ENCODE assay signal across 35 cellular contexts in genomic region chr3:190456779-190457178, GRCh38. TPM values are rescaled to one million over a fixed set of nuclear protein-coding genes. Genes with fewer than 3 reads are reported as not detected.
"Had no signal": no experiment of that assay in that cellular context is flagged by ENCODE, and none has a peak within 500 bp of the region (broad histone marks: within the 10 kb centered on the region; RNA-seq: fewer than 3 reads in every experiment).

No MANE protein-coding gene starts in this region.

- H3K4me3 ChIP-seq: cardiac muscle cell, heart left ventricle, left ventricle myocardium inferior, skin epidermis, vagina had no signal

- H3K4me1 Mint-ChIP-seq: activated B cell treated with CpG ODN at 0.5 μM for 24 hours; activated CD8-positive, alpha-beta memory T cell treated with anti-CD3 and anti-CD28 coated beads, Interleukin-2, amount 10 ng/mL, durations not matched to agents 7 days and 5 days; stimulated activated effector memory CD8-positive, alpha-beta T cell treated with anti-CD3 and anti-CD28 coated beads, Interleukin-12 subunit alpha, Interleukin-12 subunit beta, amount 100 ng/mL, for 72 hours; T-cell had no signal

- DNase-seq: activated B cell treated with CpG ODN at 0.5 μM for 24 hours; activated CD8-positive, alpha-beta memory T cell treated with anti-CD3 and anti-CD28 coated beads, Interleukin-2, amount 10 ng/mL, durations not matched to agents 7 days and 5 days; activated CD8-positive, alpha-beta T cell treated with anti-CD3 and anti-CD28 coated beads, Interleukin-2, amount 10 ng/mL, durations not matched to agents 7 days and 5 days; activated T-cell treated with anti-CD3 and anti-CD28 coated beads, Interleukin-2, amount 50 U/mL, for 48 hours; anterior cingulate cortex; cortex of kidney; effector memory CD8-positive, alpha-beta T cell; foreskin fibroblast; heart left ventricle; hypothalamus; left ventricle myocardium inferior; stimulated activated CD4-positive, alpha-beta T cell treated with anti-CD3 and anti-CD28 coated beads, Interleukin-12 subunit alpha, Interleukin-12 subunit beta, amount 100 ng/mL, for 4 hours; stimulated activated CD4-positive, alpha-beta T cell treated with anti-CD3 and anti-CD28 coated beads, Interleukin-4, amount 100 ng/mL, for 24 hours; substantia nigra; T-cell had no signal

- H3K4me1 ChIP-seq: heart left ventricle, left ventricle myocardium inferior, vagina had no signal

- H3K9me3 Mint-ChIP-seq: activated B cell treated with CpG ODN at 0.5 μM for 24 hours; activated T-helper 2 cell treated with anti-CD3 and anti-CD28 coated beads, Interferon-gamma antibody, Interleukin-2, Interleukin-4, amounts not matched to agents 10 μg/mL and 5 μg/mL and 100 μg/mL, durations not matched to agents 14 hours and 24 hours and 36 hours; effector memory CD8-positive, alpha-beta T cell; nephron; stimulated activated effector memory CD8-positive, alpha-beta T cell treated with anti-CD3 and anti-CD28 coated beads, Interleukin-12 subunit alpha, Interleukin-12 subunit beta, amount 100 ng/mL, for 72 hours; stimulated activated naive CD8-positive, alpha-beta T cell treated with anti-CD3 and anti-CD28 coated beads, Interleukin-15, Interleukin-2, amounts not matched to agents 100 ng/mL and 50 ng/mL, for 24 hours; T-cell; type B pancreatic cell had no signal

- H3K27ac Mint-ChIP-seq: activated B cell treated with CpG ODN at 0.5 μM for 24 hours; activated CD8-positive, alpha-beta memory T cell treated with anti-CD3 and anti-CD28 coated beads, Interleukin-2, amount 10 ng/mL, durations not matched to agents 7 days and 5 days; activated CD8-positive, alpha-beta T cell treated with anti-CD3 and anti-CD28 coated beads, Interleukin-2, amount 10 ng/mL, durations not matched to agents 7 days and 5 days; activated naive CD8-positive, alpha-beta T cell; activated T-helper 2 cell treated with anti-CD3 and anti-CD28 coated beads, Interferon-gamma antibody, Interleukin-2, Interleukin-4, amounts not matched to agents 10 μg/mL and 5 μg/mL and 100 μg/mL, durations not matched to agents 14 hours and 24 hours and 36 hours; effector memory CD8-positive, alpha-beta T cell; nephron; stimulated activated effector memory CD8-positive, alpha-beta T cell treated with anti-CD3 and anti-CD28 coated beads, Interleukin-12 subunit alpha, Interleukin-12 subunit beta, amount 100 ng/mL, for 72 hours; stimulated activated naive CD8-positive, alpha-beta T cell treated with anti-CD3 and anti-CD28 coated beads, Interleukin-15, Interleukin-2, amounts not matched to agents 100 ng/mL and 50 ng/mL, for 24 hours; T-cell; type B pancreatic cell had no signal

- H3K36me3 ChIP-seq: cardiac muscle cell, heart left ventricle, left ventricle myocardium inferior, vagina had no signal

- H3K36me3 Mint-ChIP-seq: activated CD8-positive, alpha-beta memory T cell treated with anti-CD3 and anti-CD28 coated beads, Interleukin-2, amount 10 ng/mL, durations not matched to agents 7 days and 5 days; activated naive CD8-positive, alpha-beta T cell; stimulated activated effector memory CD8-positive, alpha-beta T cell treated with anti-CD3 and anti-CD28 coated beads, Interleukin-12 subunit alpha, Interleukin-12 subunit beta, amount 100 ng/mL, for 72 hours; T-cell; type B pancreatic cell had no signal

- H3K27me3 ChIP-seq: cardiac muscle cell, vagina had no signal

- ATAC-seq: activated CD8-positive, alpha-beta memory T cell treated with anti-CD3 and anti-CD28 coated beads, Interleukin-2, amount 10 ng/mL, durations not matched to agents 7 days and 5 days; activated CD8-positive, alpha-beta T cell treated with anti-CD3 and anti-CD28 coated beads, Interleukin-2, amount 10 ng/mL, durations not matched to agents 7 days and 5 days; effector memory CD8-positive, alpha-beta T cell; esophagus mucosa; heart left ventricle; sciatic nerve; stimulated activated effector memory CD8-positive, alpha-beta T cell treated with anti-CD3 and anti-CD28 coated beads, Interleukin-12 subunit alpha, Interleukin-12 subunit beta, amount 100 ng/mL, for 72 hours; T-cell had no signal

- H3K27me3 Mint-ChIP-seq: type B pancreatic cell had no signal

- H3K9me3 ChIP-seq: heart left ventricle, left ventricle myocardium inferior, vagina had no signal

- H3K27ac ChIP-seq: cardiac muscle cell, heart left ventricle, left ventricle myocardium inferior, skin epidermis, vagina had no signal

- H3K4me3 Mint-ChIP-seq: activated B cell treated with CpG ODN at 0.5 μM for 24 hours; activated CD8-positive, alpha-beta memory T cell treated with anti-CD3 and anti-CD28 coated beads, Interleukin-2, amount 10 ng/mL, durations not matched to agents 7 days and 5 days; activated CD8-positive, alpha-beta T cell treated with anti-CD3 and anti-CD28 coated beads, Interleukin-2, amount 10 ng/mL, durations not matched to agents 7 days and 5 days; activated naive CD8-positive, alpha-beta T cell; effector memory CD8-positive, alpha-beta T cell; nephron; stimulated activated effector memory CD8-positive, alpha-beta T cell treated with anti-CD3 and anti-CD28 coated beads, Interleukin-12 subunit alpha, Interleukin-12 subunit beta, amount 100 ng/mL, for 72 hours; stimulated activated naive CD8-positive, alpha-beta T cell treated with anti-CD3 and anti-CD28 coated beads, Interleukin-15, Interleukin-2, amounts not matched to agents 100 ng/mL and 50 ng/mL, for 24 hours; T-cell; type B pancreatic cell had no signal

RNA-seq across cellular contexts. Expression of gene TMEM207, which starts 7.1 kb away (rescaled TPM):
- total RNA-seq: activated B cell treated with CpG ODN at 0.5 μM for 24 hours; activated CD8-positive, alpha-beta memory T cell treated with anti-CD3 and anti-CD28 coated beads, Interleukin-2, amount 10 ng/mL, durations not matched to agents 7 days and 5 days; activated CD8-positive, alpha-beta T cell treated with anti-CD3 and anti-CD28 coated beads, Interleukin-2, amount 10 ng/mL, durations not matched to agents 7 days and 5 days; activated T-helper 2 cell treated with anti-CD3 and anti-CD28 coated beads, Interferon-gamma antibody, Interleukin-2, Interleukin-4, amounts not matched to agents 10 μg/mL and 5 μg/mL and 100 μg/mL, durations not matched to agents 14 hours and 24 hours and 36 hours; cardiac muscle cell; cerebellum; esophagus mucosa; heart left ventricle; left ventricle myocardium inferior; lung microvascular endothelial cell; mucosa of gallbladder; osteocyte; posterior vena cava; renal cortical epithelial cell; sciatic nerve; T-cell; T-helper 2 cell treated with Interferon-gamma antibody and Interleukin-4, amounts not matched to agents 100 ng/mL and 5 ng/mL, for 36 hours; vagina had no signal
- polyA plus RNA-seq: adipose tissue, cardiac muscle cell, heart left ventricle, thymus had no signal
